In genomic region chr10:96695366-96695765, GRCh38 we compare ENCODE assay signal across 1 cellular context.
TF ChIP-seq lines count a peak whose summit lies in the region.

No MANE protein-coding gene starts in this region.

TF ChIP-seq in IMR-90, 13 proteins besides CTCF, POLR2A, EP300 and RAD21 (continued from another document):
- TF ChIP-seq USF2 (IDR thresholded peaks at IDR 0.05; ENCODE audit: low read depth, low read length) (no peak), RCOR1 (IDR thresholded peaks at IDR 0.05; ENCODE audit: insufficient replicate concordance, low read length) (no peak), MAFK (IDR thresholded peaks at IDR 0.05; ENCODE audit: low read depth, low read length) (no peak), CHD1 (IDR thresholded peaks at IDR 0.05; ENCODE audit: low read depth, low read length) (no peak), BHLHE40 (IDR thresholded peaks at IDR 0.05; ENCODE audit: low read depth, low read length) (no peak)
